ENCODE assay signal across 8 cellular contexts in the genomic region with DNA sequence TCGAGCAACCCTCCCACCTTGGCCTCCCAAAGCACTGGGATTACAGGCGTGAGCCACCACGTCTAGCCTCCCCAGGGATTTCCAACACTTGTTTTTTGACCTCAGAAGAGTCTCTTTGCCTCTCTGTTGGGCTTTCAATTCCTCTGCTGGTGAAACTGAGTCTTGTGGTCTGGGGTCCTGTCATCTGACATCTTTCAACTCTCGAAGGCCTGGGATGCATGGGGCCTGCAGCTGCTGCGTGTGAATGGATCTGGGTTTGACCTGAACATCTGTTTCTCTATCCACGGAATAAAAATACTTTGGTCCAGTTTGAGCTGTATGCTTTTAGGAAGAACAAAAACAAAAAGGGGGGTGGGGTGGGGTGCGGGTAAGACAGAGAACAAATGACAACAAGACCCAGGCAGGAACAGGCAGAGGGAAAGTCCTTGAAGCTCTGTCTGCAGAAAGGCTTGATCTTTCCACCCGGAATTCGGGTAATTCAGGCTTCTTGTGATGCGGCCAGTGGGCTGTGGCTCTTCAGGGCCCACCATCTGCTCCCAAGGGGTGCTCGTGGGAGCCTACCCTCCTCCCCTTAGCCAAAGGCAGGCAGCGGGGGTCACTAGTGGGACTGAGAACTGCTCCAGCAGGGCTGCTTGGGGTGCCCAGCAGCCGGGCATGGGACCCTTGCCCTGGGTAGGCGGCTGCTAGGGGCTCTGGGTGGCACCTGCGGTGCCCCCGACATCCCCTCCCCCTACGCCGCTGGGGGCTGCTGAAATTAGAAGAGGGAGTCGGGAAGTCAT.
A peak's percentile ranks its signal among the peaks of the same experiment; 100 is the strongest.
DNase-seq lines count a peak whose midpoint lies in the region; ATAC-seq, FAIRE-seq and TF ChIP-seq lines count a peak whose summit lies in the region.
"Had no signal": no experiment of that assay in that cellular context is flagged by ENCODE, and none has a peak within 500 bp of the region (broad histone marks: within the 10 kb centered on the region; RNA-seq: fewer than 3 reads in every experiment).

No MANE protein-coding gene starts in this region.

- FAIRE-seq in urothelium cell line (lab: Jason Lieb, UNC) = no peak

- peak overlapping the region in 42 of 59 donors; percentile 2 to 88 (median 59) for H3K27ac ChIP-seq in dorsolateral prefrontal cortex
- H3K27ac ChIP-seq in skeletal muscle tissue (ENCODE audit: low read depth, low read length) = peak overlapping the region; percentile 64
- H3K27ac ChIP-seq: neutrophil had no signal

- peak overlapping the region; percentile 22 to 68 (median 53) for H3K4me3 ChIP-seq in dorsolateral prefrontal cortex
- H3K4me3 ChIP-seq in skeletal muscle tissue (ENCODE audit: low read length in 3 of 3) = peak overlapping the region in 2 of 3 donors; percentile 2 to 63

- intact Hi-C loops in dorsolateral prefrontal cortex (cut with DNase I) = no loop called here
- intact Hi-C loops in left colon (cut with DNase I, micrococcal nuclease) = no loop called here

- H3K36me3 ChIP-seq in skeletal muscle tissue (ENCODE audit: control insufficient read depth in 3 of 3, insufficient read depth in 3 of 3, low read length in 3 of 3) = no peaks in the 10 kb centered on the region
- H3K36me3 ChIP-seq: neutrophil had no signal

- no peaks in the 10 kb centered on the region for H3K9me3 ChIP-seq in skeletal muscle tissue (ENCODE audit: control insufficient read depth in 3 of 3, low read length in 3 of 3)
- H3K9me3 ChIP-seq: neutrophil had no signal

- ATAC-seq in GM19438 (IDR thresholded peaks at IDR 0.05; ENCODE audit: low read depth, unreplicated experiment) (peak; percentile 20), HG03108 (IDR thresholded peaks at IDR 0.05; ENCODE audit: unreplicated experiment) (peak; percentile 10), left colon (no peak)

- TF ChIP-seq CTCF in dorsolateral prefrontal cortex (IDR thresholded peaks at IDR 0.05 in 54 of 56, conservative IDR thresholded peaks at IDR 0.05 in 2 of 56; ENCODE audit: low read depth in 1 of 56, partially characterized antibody in 56 of 56) = no peak

- H3K27me3 ChIP-seq in dorsolateral prefrontal cortex = no peaks in the 10 kb centered on the region
- no peaks in the 10 kb centered on the region for H3K27me3 ChIP-seq in skeletal muscle tissue (ENCODE audit: control insufficient read depth in 3 of 3, insufficient read depth in 3 of 3, low read length in 3 of 3)

- no peak for DNase-seq in dorsolateral prefrontal cortex
- DNase-seq in left colon = no peak
- no peak for DNase-seq in urothelium cell line (ENCODE audit: low spot score)
- no peak for DNase-seq in GM03348 (ENCODE audit: low spot score)

- peaks cover 42 to 55% (median 42%) of the 10 kb centered on the region in 3 donors for H3K4me1 ChIP-seq in skeletal muscle tissue (ENCODE audit: control insufficient read depth in 3 of 3, insufficient read depth in 3 of 3, low read length in 3 of 3)

- peak overlapping the region in 1 of 3 donors; percentile 74 for H3K9ac ChIP-seq in skeletal muscle tissue (ENCODE audit: low read depth in 1 of 3, low read length in 3 of 3)
